ENCODE assay signal across 8 cellular contexts in the genomic region with DNA sequence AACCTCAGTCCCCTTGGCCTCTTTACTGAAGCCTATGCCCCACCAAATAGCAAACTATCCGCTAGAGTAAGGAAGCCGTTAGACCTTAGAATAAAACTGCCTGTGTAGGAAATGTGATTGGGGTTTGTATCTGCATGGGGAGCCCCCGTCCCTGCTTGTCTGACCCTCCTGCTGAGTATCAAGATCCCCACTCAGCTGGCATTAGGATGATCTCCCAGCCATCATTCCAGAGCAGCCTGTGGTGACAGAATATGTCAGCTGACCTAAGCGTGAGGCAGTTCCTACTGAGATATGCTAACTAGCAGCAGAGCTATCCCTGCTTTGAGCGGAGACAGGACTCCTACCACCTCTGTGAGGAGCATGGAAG. TPM values are rescaled to one million over a fixed set of nuclear protein-coding genes. Genes with fewer than 3 reads are reported as not detected.
DNase-seq lines count a peak whose midpoint lies in the region; ATAC-seq and TF ChIP-seq lines count a peak whose summit lies in the region.

No MANE protein-coding gene starts in this region.

- H3K36me3 ChIP-seq in OCI-LY1 (ENCODE audit: insufficient read depth, low read length) (no peaks in the 10 kb centered on the region; the same call in 1 of the 2 replicates), heart right ventricle (peaks cover 0 to 23% (median 7%) of the 10 kb centered on the region in 9 donors)

- H3K4me1 ChIP-seq in OCI-LY1 (ENCODE audit: insufficient read depth, low read length, severe bottlenecking) (peaks cover 36% of the 10 kb centered on the region), heart right ventricle (peaks cover 0 to 30% (median 24%) of the 10 kb centered on the region in 9 donors)

- peak overlapping the region; percentile 81 for H3K9ac ChIP-seq in OCI-LY1 (ENCODE audit: low read length)

- H3K27ac ChIP-seq in OCI-LY1 (ENCODE audit: low read depth, low read length, poor library complexity, severe bottlenecking) (peak overlapping the region; percentile 61), heart right ventricle (peak overlapping the region; percentile 76 to 97 (median 92))

- intact Hi-C loops in heart right ventricle (cut with DNase I): loop anchor here in 5 of 10 donors (1.0 to 5.0 kb wide), 6 partner anchors 37 to 88 kb away; partner anchors contain the start of genes RANBP10 (in 2 of the 5) and TSNAXIP1 (in 2 of the 5)

- H3K4me3 ChIP-seq in OCI-LY1 (ENCODE audit: low read depth, low read length, poor library complexity, severe bottlenecking): peak overlapping the region; percentile 83
- H3K4me3 ChIP-seq in heart right ventricle: peak overlapping the region; percentile 81 to 100 (median 93)

- DNase-seq in ELR (ENCODE audit: low read depth) (peak; percentile 72), HCEC 1CT (peak; percentile 47), amygdala (lab: John Stamatoyannopoulos, UW) (peak in 45 of 56 donors; percentile 3 to 67 (median 36)), heart right ventricle (peak in 1 of 2 donors; percentile 37), omental fat pad (ENCODE audit: low spot score) (no peak), NK-92 (lab: John Stamatoyannopoulos, UW; ENCODE audit: unreplicated experiment) (no peak)

- no peak for TF ChIP-seq CTCF in OCI-LY1 (IDR thresholded peaks at IDR 0.05; ENCODE audit: low read length)
- TF ChIP-seq CTCF in heart right ventricle (IDR thresholded peaks at IDR 0.05): no peak
- TF ChIP-seq CTCF in omental fat pad (IDR thresholded peaks at IDR 0.05): no peak

- no peaks in the 10 kb centered on the region for H3K27me3 ChIP-seq in OCI-LY1 (ENCODE audit: insufficient read depth, low read length)
- no peaks in the 10 kb centered on the region for H3K27me3 ChIP-seq in heart right ventricle

- H3K79me2 ChIP-seq in OCI-LY1 (ENCODE audit: insufficient read depth, low read length): peaks cover 36% of the 10 kb centered on the region

- no peak overlapping the region for H2AFZ ChIP-seq in OCI-LY1 (ENCODE audit: low read length)

- H3F3A ChIP-seq in OCI-LY1 (ENCODE audit: insufficient read depth, low read length): no peaks in the 10 kb centered on the region; the same call in 1 of the 2 replicates

- H3K9me3 ChIP-seq in OCI-LY1 (ENCODE audit: low read length): no peaks in the 10 kb centered on the region
- no peaks in the 10 kb centered on the region for H3K9me3 ChIP-seq in heart right ventricle

- H3K9me2 ChIP-seq in OCI-LY1 (ENCODE audit: low read depth, low read length): no peaks in the 10 kb centered on the region

- H3K4me2 ChIP-seq in OCI-LY1 (ENCODE audit: low read length): peak overlapping the region; percentile 94

- no peaks in the 10 kb centered on the region for H4K20me1 ChIP-seq in OCI-LY1 (ENCODE audit: insufficient read depth, low read length)

- WGBS in heart right ventricle, 2 donors: 3 to 5% methylated on average over 5 of the region's 5 CpGs

- ATAC-seq in heart right ventricle (peak; percentile 45 to 80 (median 72)), omental fat pad (ENCODE audit: low FRiP score) (peak; percentile 37), HG02973 (IDR thresholded peaks at IDR 0.05; ENCODE audit: unreplicated experiment) (no peak)

RNA-seq across cellular contexts. Expression of gene GFOD2, which starts 0.6 kb away (rescaled TPM):
- 10 to 100 TPM in 2 of 10 donors, 1 to 10 TPM in 8; 6.0 to 10.7 (median 8.2) TPM for total RNA-seq in heart right ventricle
- polyA plus RNA-seq in heart right ventricle: 10 to 100 TPM in 1 of 2 donors, 1 to 10 TPM in 1; 8.2 to 10.9 TPM
- total RNA-seq in omental fat pad: 10 to 100 TPM; 10.9 to 25.2 (median 20.1) TPM

RNA-seq across cellular contexts. Expression of gene C16orf86, which starts 53.1 kb away (rescaled TPM):
- total RNA-seq in heart right ventricle: 1 to 10 TPM; 2.8 to 5.6 (median 4.3) TPM
- 1 to 10 TPM; 2.6 to 3.7 TPM for polyA plus RNA-seq in heart right ventricle
- 1 to 10 TPM; 5.0 to 8.3 (median 7.6) TPM for total RNA-seq in omental fat pad

RNA-seq across cellular contexts. Expression of gene ENKD1, which starts 53.2 kb away (rescaled TPM):
- total RNA-seq in heart right ventricle (10 to 100 TPM in 1 of 10 donors, 1 to 10 TPM in 9; 3.6 to 12.7 (median 8.4) TPM), omental fat pad (10 to 100 TPM in 3 of 4 donors, 1 to 10 TPM in 1; 7.7 to 17.8 (median 13.7) TPM)
- polyA plus RNA-seq in heart right ventricle: 10 to 100 TPM; 24.5 to 30.9 TPM

RNA-seq across cellular contexts. Expression of gene PARD6A, which starts 59.0 kb away (rescaled TPM):
- total RNA-seq in heart right ventricle: 1 to 10 TPM; 1.7 to 5.9 (median 2.2) TPM
- polyA plus RNA-seq in heart right ventricle: 1 to 10 TPM; 2.7 to 5.8 TPM
- 10 to 100 TPM in 1 of 4 donors, 1 to 10 TPM in 3; 3.2 to 12.5 (median 4.6) TPM for total RNA-seq in omental fat pad

RNA-seq across cellular contexts. Expression of gene ACD, which starts 59.7 kb away (rescaled TPM):
- 10 to 100 TPM in 1 of 10 donors, 1 to 10 TPM in 9; 6.9 to 11.3 (median 8.6) TPM for total RNA-seq in heart right ventricle
- 10 to 100 TPM in 1 of 2 donors, 1 to 10 TPM in 1; 7.7 to 15.0 TPM for polyA plus RNA-seq in heart right ventricle
- total RNA-seq in omental fat pad: 10 to 100 TPM in 3 of 4 donors, 1 to 10 TPM in 1; 9.5 to 21.3 (median 18.4) TPM

Comparison
In these comparisons a context has a peak if more than half of its experiments do, and no peak if none do; other contexts are left out.
1. DNase-seq: peak in ELR (single experiment), HCEC 1CT (single experiment) and amygdala (45 of 56); none in omental fat pad (single experiment) and NK-92 (single experiment).